24 cellular contexts compared by ENCODE assay signal in genomic region chr19:49255674-49256073, GRCh38.
"Had no signal": no experiment of that assay in that cellular context is flagged by ENCODE, and none has a peak within 500 bp of the region (broad histone marks: within the 10 kb centered on the region; RNA-seq: fewer than 3 reads in every experiment).

No MANE protein-coding gene starts in this region.

- H3K36me3 ChIP-seq: colonic mucosa, gastrocnemius medialis, ovary, right lobe of liver, suprapubic skin, vagina had no signal

- DNase-seq: colonic mucosa; effector CD8-positive, alpha-beta T cell; endodermal cell; foreskin fibroblast; gastrocnemius medialis; immature natural killer cell; islet precursor cell; kidney glomerular epithelial cell; mesendoderm; naive thymus-derived CD8-positive, alpha-beta T cell; nephron progenitor cell; occipital lobe; ovary; psoas muscle; right lobe of liver; small intestine; stimulated activated CD4-positive, alpha-beta T cell treated with anti-CD3 and anti-CD28 coated beads, Interleukin-15, amount 100 ng/mL, for 24 hours; stimulated activated CD4-positive, alpha-beta T cell treated with anti-CD3 and anti-CD28 coated beads, Interleukin-2, amount 100 ng/mL, for 48 hours; stimulated activated naive B cell treated with anti-CD40 and anti-IgM and Interleukin-4, amounts not matched to agents 10 μg/mL and 1 μg/mL and 100 μg/mL, for 72 hours; trophoblast cell had no signal

- H3K4me1 ChIP-seq: colonic mucosa, gastrocnemius medialis, psoas muscle, right lobe of liver, suprapubic skin, vagina had no signal

- H3K4me3 ChIP-seq: colonic mucosa, gastrocnemius medialis, ovary, psoas muscle, right lobe of liver, suprapubic skin, vagina had no signal

- H3K27me3 ChIP-seq: colonic mucosa, gastrocnemius medialis, ovary, right lobe of liver, suprapubic skin, vagina had no signal

- H3K9me3 ChIP-seq: colonic mucosa, gastrocnemius medialis, ovary, psoas muscle had no signal

- ATAC-seq: esophagus mucosa; gastrocnemius medialis; naive thymus-derived CD8-positive, alpha-beta T cell; psoas muscle; stimulated activated naive B cell treated with anti-CD40 and anti-IgM and Interleukin-4, amounts not matched to agents 10 μg/mL and 1 μg/mL and 100 μg/mL, for 72 hours had no signal

- H3K27ac ChIP-seq: colonic mucosa, epithelial cell of prostate, ovary, psoas muscle, right lobe of liver, suprapubic skin, vagina had no signal
